8 cellular contexts compared by ENCODE assay signal in genomic region chr2:136932700-136933099, GRCh38.
DNase-seq lines count a peak whose midpoint lies in the region; ATAC-seq and TF ChIP-seq lines count a peak whose summit lies in the region.

No MANE protein-coding gene starts in this region.

- H3K27me3 ChIP-seq in liver (ENCODE audit: control insufficient read depth in 4 of 4, insufficient read depth in 4 of 4, low read length in 3 of 4), result no peaks in the 10 kb centered on the region

- no peaks in the 10 kb centered on the region for H3K36me3 ChIP-seq in liver (ENCODE audit: control insufficient read depth in 4 of 4, insufficient read depth in 3 of 4, low read depth in 1 of 4, low read length in 3 of 4)

- ATAC-seq in GM19463 (IDR thresholded peaks at IDR 0.05; ENCODE audit: unreplicated experiment), result no peak
- no peak for ATAC-seq in HG02571 (IDR thresholded peaks at IDR 0.05; ENCODE audit: unreplicated experiment)

- DNase-seq in GM12865 (ENCODE audit: low read depth), result peak; percentile 34
- peak; percentile 40 for DNase-seq in HT-29 (ENCODE audit: low spot score)
- DNase-seq in SK-MEL-5 (ENCODE audit: low read depth, low spot score), result peak; percentile 61
- no peak for DNase-seq in globus pallidus (ENCODE audit: low spot score)
- no peak for DNase-seq in activated naive CD4-positive, alpha-beta T cell treated with Interleukin-2 at 50 U/mL for 16 hours

- in situ Hi-C loops in SK-MEL-5 (cut with HindIII; ENCODE audit: low pct_unique_long_range_greater_than_20kb, low sequenced_read_pairs), result no loop called here

- no peak overlapping the region for H3K4me3 ChIP-seq in GM12865 (ENCODE audit: low read depth, low read length)
- no peak overlapping the region for H3K4me3 ChIP-seq in liver (ENCODE audit: low read depth in 1 of 3, low read length in 3 of 3)

- peak; percentile 50 for TF ChIP-seq CTCF in GM12865 (IDR thresholded peaks at IDR 0.05; ENCODE audit: insufficient read depth, low read depth, low read length, missing control alignments)
- peak; percentile 12 for TF ChIP-seq CTCF in liver (IDR thresholded peaks at IDR 0.05; ENCODE audit: low read depth, low read length, missing input control)

- 27% methylated on average over 3 of the region's 3 CpGs for WGBS in liver

- no peak overlapping the region for H3K27ac ChIP-seq in liver (ENCODE audit: low read depth in 1 of 2, low read length in 2 of 2)

- TF ChIP-seq RAD21 in liver (IDR thresholded peaks at IDR 0.05), result peak; percentile 33 to 41

- H3K9me3 ChIP-seq in liver (ENCODE audit: control insufficient read depth in 4 of 4, low read length in 3 of 4), result no peaks in the 10 kb centered on the region

- no peaks in the 10 kb centered on the region for H3K4me1 ChIP-seq in liver (ENCODE audit: control insufficient read depth in 4 of 4, insufficient read depth in 4 of 4, low read length in 3 of 4)

- no peak overlapping the region for H3K9ac ChIP-seq in liver (ENCODE audit: low read depth in 1 of 2, low read length in 2 of 2)

TF ChIP-seq in liver, 16 proteins besides CTCF, POLR2A, EP300 and RAD21:
- TF ChIP-seq YY1 (IDR thresholded peaks at IDR 0.05), result no peak
- TF ChIP-seq ZBTB33 (IDR thresholded peaks at IDR 0.05), result no peak
- TF ChIP-seq NR2F2 (IDR thresholded peaks at IDR 0.05), result no peak
- no peak for TF ChIP-seq RXRA (IDR thresholded peaks at IDR 0.05)
- no peak for TF ChIP-seq GABPA (IDR thresholded peaks at IDR 0.05 in 1 of 2, conservative IDR thresholded peaks at IDR 0.05 in 1 of 2)
- TF ChIP-seq HNF4A (conservative IDR thresholded peaks at IDR 0.05), result no peak
- TF ChIP-seq MAX (IDR thresholded peaks at IDR 0.05), result no peak
- TF ChIP-seq FOXA1 (IDR thresholded peaks at IDR 0.05), result no peak
- TF ChIP-seq TAF1 (conservative IDR thresholded peaks at IDR 0.05), result no peak
- TF ChIP-seq EGR1 (IDR thresholded peaks at IDR 0.05; ENCODE audit: low read depth in 2 of 2), result no peak
- no peak for TF ChIP-seq REST (IDR thresholded peaks at IDR 0.05)

Comparison
In these comparisons a context has a peak if more than half of its experiments do, and no peak if none do; other contexts are left out.
1. DNase-seq: peak in GM12865 (single experiment), HT-29 (single experiment) and SK-MEL-5 (single experiment); none in globus pallidus (single experiment) and activated naive CD4-positive, alpha-beta T cell treated with Interleukin-2 at 50 U/mL for 16 hours (single experiment).